1 cellular context compared by ENCODE assay signal in the genomic region with DNA sequence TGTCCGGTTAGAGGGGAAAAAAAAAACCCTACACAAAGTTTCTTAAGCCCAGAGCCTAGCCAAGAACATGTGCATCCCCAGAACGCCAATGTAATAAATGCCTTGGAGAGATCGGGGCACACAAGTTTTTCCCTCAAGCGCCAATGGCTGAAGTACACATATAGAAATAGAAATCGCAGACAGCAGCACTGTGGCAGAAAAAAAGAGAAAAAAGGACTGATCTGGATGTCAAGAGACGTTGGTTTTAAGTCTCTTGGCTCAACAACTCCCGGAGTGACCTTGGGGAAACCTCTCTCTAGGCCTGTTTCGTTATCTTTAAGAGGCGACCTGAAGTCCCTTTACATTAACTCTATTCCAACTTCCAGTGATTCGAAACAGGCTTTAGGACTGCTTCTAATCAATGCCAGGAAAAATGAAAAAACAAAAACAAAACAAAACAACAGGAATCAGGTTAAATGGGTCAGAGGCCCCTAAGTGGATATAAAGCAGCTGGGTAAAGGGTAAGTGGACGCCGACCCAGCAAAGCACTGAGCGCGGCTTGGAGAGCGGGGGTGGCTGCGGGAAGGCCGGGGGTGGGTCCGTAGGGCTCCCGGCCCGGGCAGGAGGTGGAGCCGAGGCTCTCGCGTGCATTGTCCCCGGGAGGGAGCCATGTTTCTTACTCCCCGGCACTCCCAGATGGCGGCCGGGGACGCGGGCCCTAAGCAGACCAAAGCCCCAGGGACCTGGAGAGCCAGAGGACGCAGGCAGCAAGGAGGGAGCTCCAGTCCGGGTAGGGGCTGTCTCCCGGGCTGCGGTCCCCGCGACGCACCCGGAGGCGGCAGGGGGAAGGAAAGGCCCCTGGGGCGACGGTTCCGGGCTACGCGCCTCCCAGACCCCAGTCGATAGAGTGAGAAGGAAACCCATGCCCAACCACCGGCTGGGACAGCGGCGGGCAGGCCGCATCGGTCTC.
A peak's percentile ranks its signal among the peaks of the same experiment; 100 is the strongest.
TF ChIP-seq lines count a peak whose summit lies in the region.

No MANE protein-coding gene starts in this region.

TF ChIP-seq in SK-N-SH, 30 proteins besides CTCF, POLR2A, EP300 and RAD21 (continued from another document):
- TF ChIP-seq, protein P1, sequence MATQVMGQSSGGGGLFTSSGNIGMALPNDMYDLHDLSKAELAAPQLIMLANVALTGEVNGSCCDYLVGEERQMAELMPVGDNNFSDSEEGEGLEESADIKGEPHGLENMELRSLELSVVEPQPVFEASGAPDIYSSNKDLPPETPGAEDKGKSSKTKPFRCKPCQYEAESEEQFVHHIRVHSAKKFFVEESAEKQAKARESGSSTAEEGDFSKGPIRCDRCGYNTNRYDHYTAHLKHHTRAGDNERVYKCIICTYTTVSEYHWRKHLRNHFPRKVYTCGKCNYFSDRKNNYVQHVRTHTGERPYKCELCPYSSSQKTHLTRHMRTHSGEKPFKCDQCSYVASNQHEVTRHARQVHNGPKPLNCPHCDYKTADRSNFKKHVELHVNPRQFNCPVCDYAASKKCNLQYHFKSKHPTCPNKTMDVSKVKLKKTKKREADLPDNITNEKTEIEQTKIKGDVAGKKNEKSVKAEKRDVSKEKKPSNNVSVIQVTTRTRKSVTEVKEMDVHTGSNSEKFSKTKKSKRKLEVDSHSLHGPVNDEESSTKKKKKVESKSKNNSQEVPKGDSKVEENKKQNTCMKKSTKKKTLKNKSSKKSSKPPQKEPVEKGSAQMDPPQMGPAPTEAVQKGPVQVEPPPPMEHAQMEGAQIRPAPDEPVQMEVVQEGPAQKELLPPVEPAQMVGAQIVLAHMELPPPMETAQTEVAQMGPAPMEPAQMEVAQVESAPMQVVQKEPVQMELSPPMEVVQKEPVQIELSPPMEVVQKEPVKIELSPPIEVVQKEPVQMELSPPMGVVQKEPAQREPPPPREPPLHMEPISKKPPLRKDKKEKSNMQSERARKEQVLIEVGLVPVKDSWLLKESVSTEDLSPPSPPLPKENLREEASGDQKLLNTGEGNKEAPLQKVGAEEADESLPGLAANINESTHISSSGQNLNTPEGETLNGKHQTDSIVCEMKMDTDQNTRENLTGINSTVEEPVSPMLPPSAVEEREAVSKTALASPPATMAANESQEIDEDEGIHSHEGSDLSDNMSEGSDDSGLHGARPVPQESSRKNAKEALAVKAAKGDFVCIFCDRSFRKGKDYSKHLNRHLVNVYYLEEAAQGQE (IDR thresholded peaks at IDR 0.05; ENCODE audit: low read depth, low read length), result no peak; the same call in 1 of the 2 replicates
- TF ChIP-seq NFIC (IDR thresholded peaks at IDR 0.05; ENCODE audit: borderline replicate concordance) (no peak), JUND (IDR thresholded peaks at IDR 0.05) (no peak), CHD2 (IDR thresholded peaks at IDR 0.05; ENCODE audit: low read length, partially characterized antibody) (peak; percentile 93), POLR2AphosphoS5 (IDR thresholded peaks at IDR 0.05; ENCODE audit: low read depth, low read length) (peak; percentile 37; the same call in 1 of the 2 replicates), GABPA (IDR thresholded peaks at IDR 0.05; ENCODE audit: low read depth) (no peak), RXRA (IDR thresholded peaks at IDR 0.05; ENCODE audit: borderline replicate concordance, low read depth) (no peak), TAF1 (IDR thresholded peaks at IDR 0.05; ENCODE audit: borderline replicate concordance, low read depth, low read length) (peak; percentile 64; the same call in 1 of the 2 replicates), FOSL2 (IDR thresholded peaks at IDR 0.05; ENCODE audit: borderline replicate concordance, low read depth) (no peak), SIN3A (IDR thresholded peaks at IDR 0.05; ENCODE audit: borderline replicate concordance, low read depth, low read length) (0 out of 2 replicates have a peak, but pooled peaks have one; percentile 10), RFX5 (IDR thresholded peaks at IDR 0.05; ENCODE audit: low read length) (no peak), FOXJ3 (CRISPR knock-in tag; IDR thresholded peaks at IDR 0.05) (no peak), YY1 (IDR thresholded peaks at IDR 0.05; ENCODE audit: low read depth) (peak; percentile 83), NRF1 (IDR thresholded peaks at IDR 0.05; ENCODE audit: low read depth, low read length) (no peak), MEF2A (IDR thresholded peaks at IDR 0.05; ENCODE audit: borderline replicate concordance, low read depth) (no peak), FOXM1 (IDR thresholded peaks at IDR 0.05; ENCODE audit: low read depth) (no peak), TCF12 (IDR thresholded peaks at IDR 0.05) (no peak), RCOR1 (IDR thresholded peaks at IDR 0.05; ENCODE audit: low read length) (no peak), MXI1 (IDR thresholded peaks at IDR 0.05; ENCODE audit: low read depth, low read length) (peak; percentile 73; the same call in 1 of the 2 replicates), ELF1 (IDR thresholded peaks at IDR 0.05) (no peak), SMC3 (IDR thresholded peaks at IDR 0.05; ENCODE audit: low read depth, low read length) (no peak), GATA2 (CRISPR knock-in tag; IDR thresholded peaks at IDR 0.05) (no peak), EZH2phosphoT487 (IDR thresholded peaks at IDR 0.05; ENCODE audit: borderline replicate concordance, low read depth) (no peak)
- TF ChIP-seq, protein P2, sequence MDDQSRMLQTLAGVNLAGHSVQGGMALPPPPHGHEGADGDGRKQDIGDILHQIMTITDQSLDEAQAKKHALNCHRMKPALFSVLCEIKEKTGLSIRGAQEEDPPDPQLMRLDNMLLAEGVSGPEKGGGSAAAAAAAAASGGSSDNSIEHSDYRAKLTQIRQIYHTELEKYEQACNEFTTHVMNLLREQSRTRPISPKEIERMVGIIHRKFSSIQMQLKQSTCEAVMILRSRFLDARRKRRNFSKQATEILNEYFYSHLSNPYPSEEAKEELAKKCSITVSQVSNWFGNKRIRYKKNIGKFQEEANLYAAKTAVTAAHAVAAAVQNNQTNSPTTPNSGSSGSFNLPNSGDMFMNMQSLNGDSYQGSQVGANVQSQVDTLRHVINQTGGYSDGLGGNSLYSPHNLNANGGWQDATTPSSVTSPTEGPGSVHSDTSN (IDR thresholded peaks at IDR 0.05), result no peak
- TF ChIP-seq, protein P3, sequence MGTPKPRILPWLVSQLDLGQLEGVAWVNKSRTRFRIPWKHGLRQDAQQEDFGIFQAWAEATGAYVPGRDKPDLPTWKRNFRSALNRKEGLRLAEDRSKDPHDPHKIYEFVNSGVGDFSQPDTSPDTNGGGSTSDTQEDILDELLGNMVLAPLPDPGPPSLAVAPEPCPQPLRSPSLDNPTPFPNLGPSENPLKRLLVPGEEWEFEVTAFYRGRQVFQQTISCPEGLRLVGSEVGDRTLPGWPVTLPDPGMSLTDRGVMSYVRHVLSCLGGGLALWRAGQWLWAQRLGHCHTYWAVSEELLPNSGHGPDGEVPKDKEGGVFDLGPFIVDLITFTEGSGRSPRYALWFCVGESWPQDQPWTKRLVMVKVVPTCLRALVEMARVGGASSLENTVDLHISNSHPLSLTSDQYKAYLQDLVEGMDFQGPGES (IDR thresholded peaks at IDR 0.05; ENCODE audit: low read depth, low read length), result no peak
- TF ChIP-seq, protein P4, sequence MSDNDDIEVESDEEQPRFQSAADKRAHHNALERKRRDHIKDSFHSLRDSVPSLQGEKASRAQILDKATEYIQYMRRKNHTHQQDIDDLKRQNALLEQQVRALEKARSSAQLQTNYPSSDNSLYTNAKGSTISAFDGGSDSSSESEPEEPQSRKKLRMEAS (IDR thresholded peaks at IDR 0.05; ENCODE audit: low read depth), result peak; percentile 31; the same call in 1 of the 2 replicates
- TF ChIP-seq, protein P5, sequence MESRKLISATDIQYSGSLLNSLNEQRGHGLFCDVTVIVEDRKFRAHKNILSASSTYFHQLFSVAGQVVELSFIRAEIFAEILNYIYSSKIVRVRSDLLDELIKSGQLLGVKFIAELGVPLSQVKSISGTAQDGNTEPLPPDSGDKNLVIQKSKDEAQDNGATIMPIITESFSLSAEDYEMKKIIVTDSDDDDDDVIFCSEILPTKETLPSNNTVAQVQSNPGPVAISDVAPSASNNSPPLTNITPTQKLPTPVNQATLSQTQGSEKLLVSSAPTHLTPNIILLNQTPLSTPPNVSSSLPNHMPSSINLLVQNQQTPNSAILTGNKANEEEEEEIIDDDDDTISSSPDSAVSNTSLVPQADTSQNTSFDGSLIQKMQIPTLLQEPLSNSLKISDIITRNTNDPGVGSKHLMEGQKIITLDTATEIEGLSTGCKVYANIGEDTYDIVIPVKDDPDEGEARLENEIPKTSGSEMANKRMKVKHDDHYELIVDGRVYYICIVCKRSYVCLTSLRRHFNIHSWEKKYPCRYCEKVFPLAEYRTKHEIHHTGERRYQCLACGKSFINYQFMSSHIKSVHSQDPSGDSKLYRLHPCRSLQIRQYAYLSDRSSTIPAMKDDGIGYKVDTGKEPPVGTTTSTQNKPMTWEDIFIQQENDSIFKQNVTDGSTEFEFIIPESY (IDR thresholded peaks at IDR 0.05; ENCODE audit: borderline replicate concordance, low read depth), result peak; percentile 79
- TF ChIP-seq, protein P6, sequence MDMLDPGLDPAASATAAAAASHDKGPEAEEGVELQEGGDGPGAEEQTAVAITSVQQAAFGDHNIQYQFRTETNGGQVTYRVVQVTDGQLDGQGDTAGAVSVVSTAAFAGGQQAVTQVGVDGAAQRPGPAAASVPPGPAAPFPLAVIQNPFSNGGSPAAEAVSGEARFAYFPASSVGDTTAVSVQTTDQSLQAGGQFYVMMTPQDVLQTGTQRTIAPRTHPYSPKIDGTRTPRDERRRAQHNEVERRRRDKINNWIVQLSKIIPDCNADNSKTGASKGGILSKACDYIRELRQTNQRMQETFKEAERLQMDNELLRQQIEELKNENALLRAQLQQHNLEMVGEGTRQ (IDR thresholded peaks at IDR 0.05; ENCODE audit: borderline replicate concordance, low read depth, low read length), result no peak
- TF ChIP-seq, protein P7, sequence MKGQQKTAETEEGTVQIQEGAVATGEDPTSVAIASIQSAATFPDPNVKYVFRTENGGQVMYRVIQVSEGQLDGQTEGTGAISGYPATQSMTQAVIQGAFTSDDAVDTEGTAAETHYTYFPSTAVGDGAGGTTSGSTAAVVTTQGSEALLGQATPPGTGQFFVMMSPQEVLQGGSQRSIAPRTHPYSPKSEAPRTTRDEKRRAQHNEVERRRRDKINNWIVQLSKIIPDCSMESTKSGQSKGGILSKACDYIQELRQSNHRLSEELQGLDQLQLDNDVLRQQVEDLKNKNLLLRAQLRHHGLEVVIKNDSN (IDR thresholded peaks at IDR 0.05; ENCODE audit: borderline replicate concordance, low read depth), result no peak
